12 cellular contexts compared by ENCODE assay signal in the genomic region with DNA sequence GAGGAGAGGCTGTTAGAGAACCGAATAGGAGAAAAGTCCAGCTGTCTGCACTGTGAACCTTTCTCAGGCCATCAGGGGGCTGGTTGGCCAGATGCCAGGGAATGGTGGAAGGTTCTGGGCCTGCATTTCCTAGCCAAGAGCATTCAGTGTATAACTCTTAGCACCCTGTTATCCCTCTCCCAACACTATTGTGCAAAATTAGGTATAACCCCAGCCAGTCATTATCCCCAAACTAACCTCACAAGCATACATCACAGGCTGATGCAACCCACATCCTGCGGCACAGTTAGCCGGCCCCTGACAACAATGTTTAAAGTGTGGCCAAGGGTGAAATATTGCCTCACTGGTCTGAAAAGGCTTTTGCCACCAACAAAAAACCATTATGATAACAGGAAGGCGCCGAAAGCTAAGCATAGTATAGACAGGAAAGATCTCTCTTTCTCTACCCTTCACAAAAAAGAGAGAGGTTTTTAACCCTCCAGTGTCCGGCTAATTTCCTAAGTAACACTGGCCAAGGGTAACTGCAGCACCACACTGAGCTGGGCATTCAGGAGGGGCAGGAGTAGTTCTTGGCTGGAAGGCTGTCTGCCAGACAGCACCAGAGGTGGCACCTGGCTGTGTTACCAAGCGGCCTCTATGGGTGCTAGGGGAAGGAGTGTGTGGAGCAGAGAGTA.
DNase-seq lines count a peak whose midpoint lies in the region; ATAC-seq and TF ChIP-seq lines count a peak whose summit lies in the region.
"Had no signal": no experiment of that assay in that cellular context is flagged by ENCODE, and none has a peak within 500 bp of the region (broad histone marks: within the 10 kb centered on the region; RNA-seq: fewer than 3 reads in every experiment).

No MANE protein-coding gene starts in this region.

- H3K4me2 ChIP-seq in H9 (ENCODE audit: insufficient read depth, insufficient read length, low read length) = no peak overlapping the region

- DNase-seq in activated CD4-positive, alpha-beta T cell treated with anti-CD3 and anti-CD28 coated beads, Interleukin-2, amount 10 ng/mL, durations not matched to agents 24 days and 14 days = peak; percentile 74
- no peak for DNase-seq in activated CD4-positive, alpha-beta T cell treated with anti-CD3 and anti-CD28 coated beads, Interleukin-2, amount 50 U/mL, for 4 hours
- DNase-seq in SW480 (ENCODE audit: low spot score) (peak; percentile 86), fibroblast of peridontal ligament (ENCODE audit: extremely low read depth) (peak; percentile 80), osteocyte (ENCODE audit: extremely low spot score, unreplicated experiment) (no peak), H9 (no peak)
- peak in 1 of 2 donors; percentile 64 for DNase-seq in stimulated activated effector memory CD8-positive, alpha-beta T cell treated with anti-CD3 and anti-CD28 coated beads, Interleukin-12 subunit alpha, Interleukin-12 subunit beta, amount 100 ng/mL, for 72 hours (ENCODE audit: low spot score in 2 of 2)
- DNase-seq: H7, left cardiac atrium, NCI-H187 had no signal

- intact Hi-C loops in activated CD4-positive, alpha-beta T cell treated with anti-CD3 and anti-CD28 coated beads, Interleukin-2, amount 10 ng/mL, durations not matched to agents 24 days and 14 days (cut with micrococcal nuclease) = loop anchor here (5.0 kb wide), 1 partner anchor 42 kb away; no protein-coding TSS in a partner anchor

- H2AFZ ChIP-seq in H9 (ENCODE audit: low read length) = no peak overlapping the region

- H2BK15ac ChIP-seq in H9 (ENCODE audit: low read depth, low read length) = no peak overlapping the region

- H3K4me1 ChIP-seq in H9 (ENCODE audit: insufficient read depth, low read length) = no peaks in the 10 kb centered on the region; the same call in 1 of the 2 replicates

- no peak overlapping the region for H4K8ac ChIP-seq in H9 (replicated peaks; ENCODE audit: insufficient read length, low read depth, low read length)

- H4K5ac ChIP-seq in H9 (ENCODE audit: insufficient read length, low read depth, low read length) = no peak overlapping the region

- H2BK12ac ChIP-seq in H9 (ENCODE audit: insufficient read length, low read depth, low read length) = no peak overlapping the region

- H2BK120ac ChIP-seq in H9 (ENCODE audit: low read depth, low read length, poor library complexity, severe bottlenecking) = no peak overlapping the region

- H3K9me3 ChIP-seq in H9 (ENCODE audit: control insufficient read depth, low read depth, low read length) = no peaks in the 10 kb centered on the region

- no peak for TF ChIP-seq CTCF in osteocyte (IDR thresholded peaks at IDR 0.05)
- TF ChIP-seq CTCF in H9 (conservative IDR thresholded peaks at IDR 0.05) = no peak

- no peak overlapping the region for H3K9ac ChIP-seq in H9 (ENCODE audit: extremely low read depth, insufficient read length, low read length)

- H2AK5ac ChIP-seq in H9 (ENCODE audit: insufficient read length, low read length) = no peak overlapping the region

- no peaks in the 10 kb centered on the region for H3K79me2 ChIP-seq in H9 (ENCODE audit: insufficient read depth, low read length)

- no peak overlapping the region for H2BK5ac ChIP-seq in H9 (ENCODE audit: insufficient read length, low read length)

- no CpG with 5 or more reads among the region's 7 CpGs for WGBS in H9 (ENCODE audit: extremely low coverage, insufficient read length, low lambda C conversion rate)

- H3K4me3 Mint-ChIP-seq in activated CD4-positive, alpha-beta T cell treated with anti-CD3 and anti-CD28 coated beads, Interleukin-2, amount 10 ng/mL, durations not matched to agents 24 days and 14 days = no peak overlapping the region
- H3K4me3 Mint-ChIP-seq in stimulated activated effector memory CD8-positive, alpha-beta T cell treated with anti-CD3 and anti-CD28 coated beads, Interleukin-12 subunit alpha, Interleukin-12 subunit beta, amount 100 ng/mL, for 72 hours = peak overlapping the region; percentile 11
- H3K4me3 Mint-ChIP-seq in osteocyte (ENCODE audit: unreplicated experiment) (no peak overlapping the region), H9 (no peak overlapping the region)
- H3K4me3 Mint-ChIP-seq: CD4-positive, CD25-positive, alpha-beta regulatory T cell had no signal

- H3K14ac ChIP-seq in H9 (ENCODE audit: insufficient read depth, low read length) = no peak overlapping the region; the same call in 1 of the 2 replicates

- no peak overlapping the region for H3K23ac ChIP-seq in H9 (ENCODE audit: insufficient read length, low read depth, low read length)

- H3K9me3 Mint-ChIP-seq in activated CD4-positive, alpha-beta T cell treated with anti-CD3 and anti-CD28 coated beads, Interleukin-2, amount 10 ng/mL, durations not matched to agents 24 days and 14 days = peaks cover 11% of the 10 kb centered on the region
- no peaks in the 10 kb centered on the region for H3K9me3 Mint-ChIP-seq in stimulated activated effector memory CD8-positive, alpha-beta T cell treated with anti-CD3 and anti-CD28 coated beads, Interleukin-12 subunit alpha, Interleukin-12 subunit beta, amount 100 ng/mL, for 72 hours
- H3K9me3 Mint-ChIP-seq in osteocyte (ENCODE audit: unreplicated experiment) (no peaks in the 10 kb centered on the region), H9 (no peaks in the 10 kb centered on the region)
- H3K9me3 Mint-ChIP-seq: CD4-positive, CD25-positive, alpha-beta regulatory T cell had no signal

- no peak overlapping the region for H3K4ac ChIP-seq in H9 (ENCODE audit: low read depth, low read length)

- no peak overlapping the region for H3T11ph ChIP-seq in H9 (ENCODE audit: low read length)

- no peaks in the 10 kb centered on the region for H3K23me2 ChIP-seq in H9 (ENCODE audit: insufficient read length, low read depth, low read length, poor library complexity, severe bottlenecking)

- no peak overlapping the region for H3K27ac ChIP-seq in H9 (ENCODE audit: insufficient read length, low read depth, low read length)

- H3K79me1 ChIP-seq in H9 (ENCODE audit: insufficient read depth, low read depth, low read length, poor library complexity, severe bottlenecking) = no peaks in the 10 kb centered on the region

- peak overlapping the region; percentile 47 for H3K27ac Mint-ChIP-seq in activated CD4-positive, alpha-beta T cell treated with anti-CD3 and anti-CD28 coated beads, Interleukin-2, amount 10 ng/mL, durations not matched to agents 24 days and 14 days
- H3K27ac Mint-ChIP-seq in stimulated activated effector memory CD8-positive, alpha-beta T cell treated with anti-CD3 and anti-CD28 coated beads, Interleukin-12 subunit alpha, Interleukin-12 subunit beta, amount 100 ng/mL, for 72 hours = peak overlapping the region; percentile 89
- no peak overlapping the region for H3K27ac Mint-ChIP-seq in osteocyte (ENCODE audit: unreplicated experiment)
- no peak overlapping the region for H3K27ac Mint-ChIP-seq in H9
- H3K27ac Mint-ChIP-seq: CD4-positive, CD25-positive, alpha-beta regulatory T cell had no signal

- H4K20me1 ChIP-seq in H9 (ENCODE audit: control insufficient read depth, insufficient read depth, insufficient read length) = no peaks in the 10 kb centered on the region

- H3K56ac ChIP-seq in H9 (ENCODE audit: insufficient read length, low read depth, low read length) = no peak overlapping the region

- H3K27me3 Mint-ChIP-seq in activated CD4-positive, alpha-beta T cell treated with anti-CD3 and anti-CD28 coated beads, Interleukin-2, amount 10 ng/mL, durations not matched to agents 24 days and 14 days = no peaks in the 10 kb centered on the region
- H3K27me3 Mint-ChIP-seq in osteocyte (ENCODE audit: unreplicated experiment) (no peaks in the 10 kb centered on the region), H9 (ENCODE audit: low read depth) (no peaks in the 10 kb centered on the region; the same call in 1 of the 2 replicates)
- H3K27me3 Mint-ChIP-seq: CD4-positive, CD25-positive, alpha-beta regulatory T cell had no signal

- ATAC-seq in stimulated activated effector memory CD8-positive, alpha-beta T cell treated with anti-CD3 and anti-CD28 coated beads, Interleukin-12 subunit alpha, Interleukin-12 subunit beta, amount 100 ng/mL, for 72 hours = peak; percentile 96
- no peak for ATAC-seq in GM18873 (IDR thresholded peaks at IDR 0.05; ENCODE audit: low FRiP score, unreplicated experiment)

- no peak overlapping the region for H2BK20ac ChIP-seq in H9 (ENCODE audit: low read depth, low read length, poor library complexity, severe bottlenecking)

- no peaks in the 10 kb centered on the region for H3K27me3 ChIP-seq in H9 (ENCODE audit: insufficient read depth, low read length)

- H4K91ac ChIP-seq in H9 (ENCODE audit: insufficient read length, low read depth, low read length) = no peak overlapping the region

- H3K4me1 Mint-ChIP-seq in activated CD4-positive, alpha-beta T cell treated with anti-CD3 and anti-CD28 coated beads, Interleukin-2, amount 10 ng/mL, durations not matched to agents 24 days and 14 days = peaks cover 24% of the 10 kb centered on the region
- H3K4me1 Mint-ChIP-seq in stimulated activated effector memory CD8-positive, alpha-beta T cell treated with anti-CD3 and anti-CD28 coated beads, Interleukin-12 subunit alpha, Interleukin-12 subunit beta, amount 100 ng/mL, for 72 hours = peaks cover 31% of the 10 kb centered on the region
- H3K4me1 Mint-ChIP-seq in osteocyte (ENCODE audit: unreplicated experiment) (peaks cover 5% of the 10 kb centered on the region), H9 (peaks cover 5% of the 10 kb centered on the region in 2 experiments)
- H3K4me1 Mint-ChIP-seq: CD4-positive, CD25-positive, alpha-beta regulatory T cell had no signal

- H3K36me3 Mint-ChIP-seq in activated CD4-positive, alpha-beta T cell treated with anti-CD3 and anti-CD28 coated beads, Interleukin-2, amount 10 ng/mL, durations not matched to agents 24 days and 14 days (ENCODE audit: low read depth) = no peaks in the 10 kb centered on the region
- H3K36me3 Mint-ChIP-seq in stimulated activated effector memory CD8-positive, alpha-beta T cell treated with anti-CD3 and anti-CD28 coated beads, Interleukin-12 subunit alpha, Interleukin-12 subunit beta, amount 100 ng/mL, for 72 hours = no peaks in the 10 kb centered on the region
- no peaks in the 10 kb centered on the region for H3K36me3 Mint-ChIP-seq in osteocyte (ENCODE audit: unreplicated experiment)
- H3K36me3 Mint-ChIP-seq in H9 (ENCODE audit: insufficient read depth in 1 of 3, low read depth in 3 of 3) = no peaks in the 10 kb centered on the region; a peak in 1 of 7 replicates
- H3K36me3 Mint-ChIP-seq: CD4-positive, CD25-positive, alpha-beta regulatory T cell had no signal

- H3K18ac ChIP-seq in H9 (ENCODE audit: insufficient read length, low read depth, low read length) = no peak overlapping the region

Comparison
In these comparisons a context has a peak if more than half of its experiments do, and no peak if none do; other contexts are left out.
1. DNase-seq: peak in activated CD4-positive, alpha-beta T cell treated with anti-CD3 and anti-CD28 coated beads, Interleukin-2, amount 10 ng/mL, durations not matched to agents 24 days and 14 days (single experiment), SW480 (single experiment) and fibroblast of peridontal ligament (single experiment); none in activated CD4-positive, alpha-beta T cell treated with anti-CD3 and anti-CD28 coated beads, Interleukin-2, amount 50 U/mL, for 4 hours (0 of 2), osteocyte (single experiment) and H9 (single experiment).
2. H3K27ac Mint-ChIP-seq: peak in activated CD4-positive, alpha-beta T cell treated with anti-CD3 and anti-CD28 coated beads, Interleukin-2, amount 10 ng/mL, durations not matched to agents 24 days and 14 days (single experiment) and stimulated activated effector memory CD8-positive, alpha-beta T cell treated with anti-CD3 and anti-CD28 coated beads, Interleukin-12 subunit alpha, Interleukin-12 subunit beta, amount 100 ng/mL, for 72 hours (single experiment); none in osteocyte (single experiment) and H9 (0 of 3).